Comparison of ENCODE assay signal across 17 cellular contexts in the genomic region with DNA sequence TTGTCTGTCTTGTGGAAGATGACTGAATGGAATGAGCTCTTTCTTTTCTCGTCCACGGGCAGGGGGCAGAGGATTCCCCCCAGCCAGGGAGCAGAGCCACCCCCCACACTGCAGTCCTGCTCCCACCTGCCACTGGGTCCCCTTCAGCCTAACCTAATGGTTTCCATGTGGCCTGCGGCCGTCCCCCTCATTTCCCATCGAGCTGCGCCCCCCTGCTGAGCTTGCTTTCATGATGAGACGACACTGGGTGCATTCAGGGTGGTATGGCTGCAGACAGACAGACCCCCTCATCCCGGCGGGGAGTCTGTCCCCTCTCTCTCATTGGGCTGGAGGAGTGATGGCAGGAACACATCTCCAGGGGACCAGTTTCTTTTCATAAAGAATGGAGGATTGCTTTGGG.
DNase-seq lines count a peak whose midpoint lies in the region; FAIRE-seq and TF ChIP-seq lines count a peak whose summit lies in the region.
"Had no signal": no experiment of that assay in that cellular context is flagged by ENCODE, and none has a peak within 500 bp of the region (broad histone marks: within the 10 kb centered on the region; RNA-seq: fewer than 3 reads in every experiment).

No MANE protein-coding gene starts in this region.

- no peak overlapping the region for H3K4ac ChIP-seq in H1 (replicated peaks; ENCODE audit: insufficient read length, low read depth, low read length)

- H3K9me3 ChIP-seq in SK-N-MC (ENCODE audit: low read depth, low read length) (no peaks in the 10 kb centered on the region), H1 (ENCODE audit: insufficient read depth in 2 of 2, low read depth in 1 of 2, low read length in 1 of 2) (peaks cover 22% of the 10 kb centered on the region in 2 experiments), skeletal muscle tissue (ENCODE audit: control insufficient read depth in 3 of 3, low read length in 3 of 3) (no peaks in the 10 kb centered on the region)
- H3K9me3 ChIP-seq: Caco-2, right lobe of liver, SK-N-SH had no signal

- TF ChIP-seq POLR2A in H1 (IDR thresholded peaks at IDR 0.05; ENCODE audit: control extremely low read depth in 1 of 2, low read depth in 2 of 2, low read length in 2 of 2) (no peak; a peak in 1 of 3 replicates), erythroblast (IDR thresholded peaks at IDR 0.05; ENCODE audit: low read length) (no peak)

- TF ChIP-seq CTCF in H1 (IDR thresholded peaks at IDR 0.05; ENCODE audit: control extremely low read depth in 1 of 3, insufficient read depth in 1 of 3, low read depth in 1 of 3, low read length in 3 of 3) (no peak), mesothelial cell of epicardium (IDR thresholded peaks at IDR 0.05; ENCODE audit: unreplicated experiment) (no peak), GM20000 (IDR thresholded peaks at IDR 0.05; ENCODE audit: extremely low read depth, missing control alignments) (no peak)

- H3K36me3 ChIP-seq in SK-N-MC (ENCODE audit: insufficient read depth, low read length) (peaks cover 95% of the 10 kb centered on the region), H1 (ENCODE audit: control insufficient read depth in 2 of 4, insufficient read depth in 4 of 4, low read length in 3 of 4) (peaks cover 7 to 78% (median 51%) of the 10 kb centered on the region in 4 experiments; a peak in 7 of 8 replicates), skeletal muscle tissue (ENCODE audit: control insufficient read depth in 3 of 3, insufficient read depth in 3 of 3, low read length in 3 of 3) (peaks cover 32 to 42% (median 34%) of the 10 kb centered on the region in 3 donors)

- peaks cover 86% of the 10 kb centered on the region for H3K36me3 Mint-ChIP-seq in mesothelial cell of epicardium

- H3K27ac ChIP-seq in SK-N-MC (0 out of 2 replicates have a peak overlapping the region, but pooled peaks have one; percentile 20), H1 (ENCODE audit: low read depth, low read length) (no peak overlapping the region), skeletal muscle tissue (ENCODE audit: low read depth, low read length) (peak overlapping the region; percentile 13)
- H3K27ac ChIP-seq: cardiac muscle cell, right lobe of liver had no signal

- H4K5ac ChIP-seq in H1 (ENCODE audit: insufficient read length, low read depth, low read length): no peak overlapping the region

- H3K23ac ChIP-seq in H1 (ENCODE audit: insufficient read length): no peak overlapping the region

- H3K79me1 ChIP-seq in H1 (ENCODE audit: low read depth, low read length): peaks cover 5% of the 10 kb centered on the region; the same call in 1 of the 2 replicates

- H3K56ac ChIP-seq in H1 (replicated peaks; ENCODE audit: insufficient read length, low read depth, low read length): no peak overlapping the region

- H3K9ac ChIP-seq in SK-N-MC (ENCODE audit: insufficient read length): no peak overlapping the region
- H3K9ac ChIP-seq in H1 (replicated peaks in 1 of 4; ENCODE audit: extremely low read depth in 1 of 4, low read depth in 3 of 4, low read length in 3 of 4): no peak overlapping the region
- H3K9ac ChIP-seq in skeletal muscle tissue (ENCODE audit: low read depth in 1 of 3, low read length in 3 of 3): no peak overlapping the region
- H3K9ac ChIP-seq: SK-N-SH had no signal

- H4K20me1 ChIP-seq in H1 (replicated peaks in 1 of 2; ENCODE audit: control insufficient read depth in 1 of 2, insufficient read depth in 2 of 2, low read length in 2 of 2): peaks cover 4 to 14% of the 10 kb centered on the region in 2 experiments

- H3K18ac ChIP-seq in H1 (ENCODE audit: extremely low read depth, low read length): no peak overlapping the region

- no peak overlapping the region for H3K27ac Mint-ChIP-seq in mesothelial cell of epicardium
- H3K27ac Mint-ChIP-seq: nephron had no signal

- no peaks in the 10 kb centered on the region for H3K79me2 ChIP-seq in H1 (ENCODE audit: control insufficient read depth in 1 of 2, insufficient read depth in 2 of 2, low read length in 2 of 2)

- peaks cover 25% of the 10 kb centered on the region for H3K9me3 Mint-ChIP-seq in mesothelial cell of epicardium

- H2AFZ ChIP-seq in H1 (ENCODE audit: low read length): no peak overlapping the region

- H2BK12ac ChIP-seq in H1 (ENCODE audit: low read depth, low read length): no peak overlapping the region

- TF ChIP-seq EP300 in H1 (IDR thresholded peaks at IDR 0.05; ENCODE audit: borderline replicate concordance in 1 of 2, low read depth in 2 of 2, low read length in 2 of 2): no peak

- no peaks in the 10 kb centered on the region for H3K4me1 Mint-ChIP-seq in mesothelial cell of epicardium
- H3K4me1 Mint-ChIP-seq: nephron had no signal

- no peak for TF ChIP-seq RAD21 in H1 (IDR thresholded peaks at IDR 0.05 in 1 of 2, conservative IDR thresholded peaks at IDR 0.05 in 1 of 2; ENCODE audit: low read depth in 2 of 2, low read length in 2 of 2)

- peak; percentile 29 for DNase-seq in activated CD4-positive, CD25-positive, alpha-beta regulatory T cell treated with anti-CD3 and anti-CD28 coated beads, Interleukin-2, amount 50 U/mL, for 72 hours
- no peak for DNase-seq in activated CD4-positive, CD25-positive, alpha-beta regulatory T cell (lab: John Stamatoyannopoulos, UW)
- DNase-seq in SK-N-MC (ENCODE audit: low read depth, low spot score): no peak
- no peak for DNase-seq in H1 (ENCODE audit: low read depth in 1 of 2, low spot score in 2 of 2)
- DNase-seq in mesothelial cell of epicardium (ENCODE audit: low spot score in 2 of 2, unreplicated experiment in 2 of 2): no peak
- DNase-seq in erythroblast (lab: John Stamatoyannopoulos, UW): no peak
- no peak for DNase-seq in GM20000 (ENCODE audit: low spot score)
- DNase-seq: activated gamma-delta T cell treated with Interleukin-2 at 50 U/mL for 16 hours, Caco-2, HCEC 1CT, left colon, NCI-H345, SK-N-SH had no signal

- H2BK15ac ChIP-seq in H1 (ENCODE audit: low read length): no peak overlapping the region

- no peak overlapping the region for H4K91ac ChIP-seq in H1 (replicated peaks; ENCODE audit: insufficient read length, low read length)

- H3K14ac ChIP-seq in H1 (ENCODE audit: insufficient read length): no peak overlapping the region

- no peaks in the 10 kb centered on the region for H3K27me3 Mint-ChIP-seq in mesothelial cell of epicardium (ENCODE audit: low read depth)

- POLR2A ChIA-PET in H1 (lab: Charles Lee; ENCODE audit: partially characterized antibody): interaction anchor here (0.7 to 1.4 kb wide), 7 partner anchors 11 to 103 kb away, joined by 3 to 4 read pairs (median 3); no protein-coding TSS in a partner anchor

- no peak overlapping the region for H3K4me3 Mint-ChIP-seq in mesothelial cell of epicardium
- H3K4me3 Mint-ChIP-seq: nephron had no signal

- H3K4me3 ChIP-seq in SK-N-MC: no peak overlapping the region
- H3K4me3 ChIP-seq in H1 (ENCODE audit: extremely low read depth in 1 of 4, insufficient read depth in 2 of 4, low read depth in 3 of 4, low read length in 4 of 4): no peak overlapping the region
- H3K4me3 ChIP-seq in skeletal muscle tissue (ENCODE audit: low read length in 3 of 3): no peak overlapping the region
- H3K4me3 ChIP-seq: cardiac muscle cell, right lobe of liver had no signal

- no peaks in the 10 kb centered on the region for H3K23me2 ChIP-seq in H1 (ENCODE audit: low read depth, low read length)

- no peak overlapping the region for H2BK20ac ChIP-seq in H1 (ENCODE audit: low read length)

- H3K4me1 ChIP-seq in H1 (replicated peaks in 1 of 4; ENCODE audit: control insufficient read depth in 3 of 4, insufficient read depth in 4 of 4, low read length in 3 of 4) (no peaks in the 10 kb centered on the region; a peak in 1 of 7 replicates), skeletal muscle tissue (ENCODE audit: control insufficient read depth in 3 of 3, insufficient read depth in 3 of 3, low read length in 3 of 3) (peaks cover 15 to 45% (median 35%) of the 10 kb centered on the region in 3 donors)
- H3K4me1 ChIP-seq: Caco-2, right lobe of liver had no signal

- 91% methylated on average over 9 of the region's 9 CpGs; no CpG with 5 or more reads in 1 of the 2 experiments for WGBS in H1 (ENCODE audit: extremely low coverage in 1 of 2, insufficient coverage in 1 of 2, insufficient read length in 1 of 2, insufficient replicate concordance in 2 of 2, low coverage in 1 of 2, low lambda C conversion rate in 2 of 2, missing lambda C conversion rate in 1 of 2), 2 experiments

- H3K27me3 ChIP-seq in H1 (replicated peaks in 1 of 4; ENCODE audit: control insufficient read depth in 3 of 4, extremely low read depth in 1 of 4, insufficient read depth in 3 of 4, low read length in 3 of 4) (no peaks in the 10 kb centered on the region), skeletal muscle tissue (ENCODE audit: control insufficient read depth in 3 of 3, insufficient read depth in 3 of 3, low read length in 3 of 3) (no peaks in the 10 kb centered on the region)
- H3K27me3 ChIP-seq: cardiac muscle cell, right lobe of liver had no signal

- H2BK5ac ChIP-seq in H1 (ENCODE audit: low read depth, low read length): no peak overlapping the region

- no peak for FAIRE-seq in H1 (lab: Jason Lieb, UNC)

- CTCF ChIA-PET in H1 (lab: Charles Lee; ENCODE audit: partially characterized antibody): interaction anchor here (1.0 to 1.5 kb wide), 3 partner anchors 12 to 101 kb away, joined by 4 read pairs; no protein-coding TSS in a partner anchor

- H2AK5ac ChIP-seq in H1 (ENCODE audit: low read depth, low read length): no peak overlapping the region

- no peak overlapping the region for H4K8ac ChIP-seq in H1 (ENCODE audit: extremely low read depth, insufficient read depth, low read length)

- H2BK120ac ChIP-seq in H1 (replicated peaks; ENCODE audit: low read depth, low read length): no peak overlapping the region

- H3K4me2 ChIP-seq in H1 (ENCODE audit: insufficient read depth in 1 of 2, low read depth in 2 of 2, low read length in 2 of 2): no peak overlapping the region
- H3K4me2 ChIP-seq: SK-N-SH had no signal

TF ChIP-seq in H1, 55 proteins besides CTCF, POLR2A, EP300 and RAD21:
- TF ChIP-seq PHF8 (conservative IDR thresholded peaks at IDR 0.05; ENCODE audit: low read depth, low read length) (no peak), POLR2AphosphoS5 (IDR thresholded peaks at IDR 0.05; ENCODE audit: low read depth, low read length) (peak; percentile 87), CHD2 (IDR thresholded peaks at IDR 0.05; ENCODE audit: low read length) (peak; percentile 7; the same call in 1 of the 2 replicates), BCL11A (IDR thresholded peaks at IDR 0.05; ENCODE audit: low read depth in 2 of 2, low read length in 2 of 2) (no peak)
